Comparison of ENCODE assay signal across 19 cellular contexts in the genomic region with DNA sequence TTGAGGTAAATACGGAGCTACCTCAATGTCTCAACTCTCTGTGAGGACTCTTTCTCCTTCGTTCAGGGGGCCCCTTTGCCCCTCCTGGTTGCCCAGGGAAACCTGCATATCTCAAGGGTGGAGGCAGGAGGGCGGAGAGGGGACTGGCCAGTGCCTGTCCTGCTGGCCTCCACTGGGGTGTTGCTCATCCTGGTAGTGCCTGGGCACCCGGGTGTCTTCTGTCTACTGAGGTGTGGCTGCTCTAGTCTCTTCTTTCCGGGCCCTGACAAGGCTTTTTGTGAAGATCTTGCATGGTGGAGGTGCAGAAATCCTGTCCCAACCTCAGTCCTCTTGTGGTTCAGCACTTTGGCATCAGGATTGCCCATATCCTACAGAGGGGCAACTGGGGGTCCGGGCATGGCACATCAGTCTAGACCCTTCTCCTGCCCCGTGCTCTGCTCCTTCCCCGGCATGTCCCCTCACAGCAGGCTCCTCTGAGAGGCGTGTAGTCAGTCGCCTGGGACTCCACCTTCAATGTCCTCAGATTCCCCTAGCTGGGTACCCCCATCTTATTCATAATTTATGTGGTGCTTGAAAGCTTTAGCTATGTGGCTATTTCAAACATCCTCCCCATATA. TPM values are rescaled to one million over a fixed set of nuclear protein-coding genes. Genes with fewer than 3 reads are reported as not detected.
DNase-seq lines count a peak whose midpoint lies in the region; ATAC-seq, FAIRE-seq and TF ChIP-seq lines count a peak whose summit lies in the region.
"Had no signal": no experiment of that assay in that cellular context is flagged by ENCODE, and none has a peak within 500 bp of the region (broad histone marks: within the 10 kb centered on the region; RNA-seq: fewer than 3 reads in every experiment).

No MANE protein-coding gene starts in this region.

- CTCF ChIA-PET in CD4-positive, alpha-beta memory T cell (lab: Charles Lee; ENCODE audit: partially characterized antibody), result interaction anchor here (1.0 to 2.2 kb wide), 3 partner anchors 39 to 128 kb away, joined by 3 to 6 read pairs (median 3); partner anchors contain the start of gene UFSP2

- H3K4me3 Mint-ChIP-seq in CD4-positive, alpha-beta memory T cell, result no peak overlapping the region
- H3K4me3 Mint-ChIP-seq in IgD-negative memory B cell, result peak overlapping the region in 3 of 4 donors; percentile 5 to 49 (median 13)
- peak overlapping the region; percentile 91 for H3K4me3 Mint-ChIP-seq in neural progenitor cell

- TF ChIP-seq POLR2A in Peyer's patch (IDR thresholded peaks at IDR 0.05), result no peak

- intact Hi-C loops in CD4-positive, alpha-beta memory T cell (cut with micrococcal nuclease), result loop anchor here (2.0 to 10.0 kb wide), 5 partner anchors 642 to 1965 kb away; partner anchors contain the start of genes ACSL1, CENPU and ING2

- no peaks in the 10 kb centered on the region for H3K79me2 ChIP-seq in neural progenitor cell (ENCODE audit: low read depth)

- TF ChIP-seq CTCF in neural progenitor cell (IDR thresholded peaks at IDR 0.05) (no peak), Peyer's patch (IDR thresholded peaks at IDR 0.05) (no peak)

- no peak overlapping the region for H2AFZ ChIP-seq in neural progenitor cell (replicated peaks)

- H3K4me2 ChIP-seq in neural progenitor cell, result no peak overlapping the region

- H3K27me3 ChIP-seq in CD4-positive, alpha-beta memory T cell (ENCODE audit: insufficient read depth, low read length), result no peaks in the 10 kb centered on the region
- peaks cover 21% of the 10 kb centered on the region for H3K27me3 ChIP-seq in neural progenitor cell
- no peaks in the 10 kb centered on the region for H3K27me3 ChIP-seq in Peyer's patch
- H3K27me3 ChIP-seq: pancreas had no signal

- H3K27me3 Mint-ChIP-seq in CD4-positive, alpha-beta memory T cell, result no peaks in the 10 kb centered on the region
- peaks cover 2% of the 10 kb centered on the region for H3K27me3 Mint-ChIP-seq in IgD-negative memory B cell
- H3K27me3 Mint-ChIP-seq in neural progenitor cell (ENCODE audit: insufficient read depth, low read depth), result peaks cover 5% of the 10 kb centered on the region

- ATAC-seq in GM18511 (IDR thresholded peaks at IDR 0.05; ENCODE audit: unreplicated experiment), result no peak

- peaks cover 16% of the 10 kb centered on the region for H3K4me1 ChIP-seq in CD4-positive, alpha-beta memory T cell (ENCODE audit: insufficient read depth, low read length)
- H3K4me1 ChIP-seq in neural progenitor cell (no peaks in the 10 kb centered on the region), Peyer's patch (peaks cover 0 to 13% (median 4%) of the 10 kb centered on the region in 4 donors)
- H3K4me1 ChIP-seq: HAP-1 had no signal

- peaks cover 0 to 1% (median 0%) of the 10 kb centered on the region in 8 donors for H3K9me3 Mint-ChIP-seq in CD4-positive, alpha-beta memory T cell
- H3K9me3 Mint-ChIP-seq in IgD-negative memory B cell, result no peaks in the 10 kb centered on the region
- H3K9me3 Mint-ChIP-seq in neural progenitor cell, result no peaks in the 10 kb centered on the region
- H3K9me3 Mint-ChIP-seq: activated naive CD8-positive, alpha-beta T cell treated with anti-CD3 and anti-CD28 coated beads, Interleukin-2, amount 10 ng/mL, durations not matched to agents 7 days and 5 days; activated T-helper 2 cell treated with anti-CD3 and anti-CD28 coated beads, Interferon-gamma antibody, Interleukin-2, Interleukin-4, amounts not matched to agents 10 μg/mL and 5 μg/mL and 100 μg/mL, durations not matched to agents 14 hours and 24 hours and 36 hours; stimulated activated naive CD8-positive, alpha-beta T cell treated with anti-CD3 and anti-CD28 coated beads, Interleukin-15, amount 100 ng/mL, for 72 hours; type B pancreatic cell had no signal

- H4K20me1 ChIP-seq in neural progenitor cell (ENCODE audit: low read depth), result no peaks in the 10 kb centered on the region

- H3K36me3 ChIP-seq in CD4-positive, alpha-beta memory T cell (ENCODE audit: insufficient read depth, low read length), result no peaks in the 10 kb centered on the region
- H3K36me3 ChIP-seq in neural progenitor cell (no peaks in the 10 kb centered on the region), Peyer's patch (no peaks in the 10 kb centered on the region)
- H3K36me3 ChIP-seq: HAP-1, pancreas had no signal

- no peak overlapping the region for H3K4me3 ChIP-seq in CD4-positive, alpha-beta memory T cell (ENCODE audit: low read length in 2 of 2)
- H3K4me3 ChIP-seq in neural progenitor cell, result no peak overlapping the region
- H3K4me3 ChIP-seq in Peyer's patch, result no peak overlapping the region

- H3K4me1 Mint-ChIP-seq in CD4-positive, alpha-beta memory T cell, result peaks cover 6 to 17% (median 10%) of the 10 kb centered on the region in 4 donors
- H3K4me1 Mint-ChIP-seq in IgD-negative memory B cell, result peaks cover 8 to 14% (median 9%) of the 10 kb centered on the region in 3 donors
- H3K4me1 Mint-ChIP-seq in neural progenitor cell, result peaks cover 15% of the 10 kb centered on the region

- no peaks in the 10 kb centered on the region for H3F3A ChIP-seq in neural progenitor cell (ENCODE audit: low read depth)

- H3K27ac Mint-ChIP-seq in CD4-positive, alpha-beta memory T cell, result peak overlapping the region in 5 of 7 donors; percentile 8 to 69 (median 48)
- H3K27ac Mint-ChIP-seq in IgD-negative memory B cell (peak overlapping the region in 1 of 3 donors; percentile 26), neural progenitor cell (no peak overlapping the region)
- H3K27ac Mint-ChIP-seq: activated naive CD8-positive, alpha-beta T cell treated with anti-CD3 and anti-CD28 coated beads, Interleukin-2, amount 10 ng/mL, durations not matched to agents 7 days and 5 days; activated T-helper 2 cell treated with anti-CD3 and anti-CD28 coated beads, Interferon-gamma antibody, Interleukin-2, Interleukin-4, amounts not matched to agents 10 μg/mL and 5 μg/mL and 100 μg/mL, durations not matched to agents 14 hours and 24 hours and 36 hours; stimulated activated naive CD8-positive, alpha-beta T cell treated with anti-CD3 and anti-CD28 coated beads, Interleukin-15, amount 100 ng/mL, for 72 hours had no signal

- peak in 2 of 5 donors; percentile 1 for DNase-seq in CD4-positive, alpha-beta memory T cell
- DNase-seq in cerebellar cortex (ENCODE audit: low spot score) (peak; percentile 33), neural progenitor cell (ENCODE audit: low spot score) (no peak), frontal cortex (ENCODE audit: low spot score in 2 of 2) (no peak), nucleus accumbens (lab: John Stamatoyannopoulos, UW) (no peak), Peyer's patch (no peak)
- DNase-seq: activated CD4-positive, CD25-positive, alpha-beta regulatory T cell treated with anti-CD3 and anti-CD28 coated beads, Interleukin-2, amount 50 U/mL, for 72 hours; activated naive CD8-positive, alpha-beta T cell treated with anti-CD3 and anti-CD28 coated beads, Interleukin-2, amount 10 ng/mL, durations not matched to agents 7 days and 5 days; NCI-H1436 treated with DMSO at 0.1 percent for 48 hours; RPMI8226; stimulated activated naive CD8-positive, alpha-beta T cell treated with anti-CD3 and anti-CD28 coated beads, Interleukin-15, amount 100 ng/mL, for 72 hours; T1000 had no signal

- no peak overlapping the region for H3K27ac ChIP-seq in CD4-positive, alpha-beta memory T cell (ENCODE audit: low read depth, low read length)
- H3K27ac ChIP-seq in neural progenitor cell, result no peak overlapping the region
- no peak overlapping the region for H3K27ac ChIP-seq in Peyer's patch

- no peaks in the 10 kb centered on the region for H3K9me3 ChIP-seq in CD4-positive, alpha-beta memory T cell (ENCODE audit: control insufficient read depth in 1 of 2, low read length in 2 of 2)
- H3K9me3 ChIP-seq in neural progenitor cell (ENCODE audit: low read depth), result no peaks in the 10 kb centered on the region
- no peaks in the 10 kb centered on the region for H3K9me3 ChIP-seq in Peyer's patch
- H3K9me3 ChIP-seq: HAP-1, pancreas, SK-N-SH had no signal

- H3K36me3 Mint-ChIP-seq in CD4-positive, alpha-beta memory T cell, result no peaks in the 10 kb centered on the region
- H3K36me3 Mint-ChIP-seq in IgD-negative memory B cell, result no peaks in the 10 kb centered on the region
- H3K36me3 Mint-ChIP-seq in neural progenitor cell, result no peaks in the 10 kb centered on the region
- H3K36me3 Mint-ChIP-seq: activated naive CD8-positive, alpha-beta T cell treated with anti-CD3 and anti-CD28 coated beads, Interleukin-2, amount 10 ng/mL, durations not matched to agents 7 days and 5 days; type B pancreatic cell had no signal

- no peak for FAIRE-seq in frontal cortex (lab: Jason Lieb, UNC)

- H3K9ac ChIP-seq in neural progenitor cell, result no peak overlapping the region

- POLR2A ChIA-PET in CD4-positive, alpha-beta memory T cell (lab: Charles Lee; ENCODE audit: partially characterized antibody), result interaction anchor here (1.1 to 1.9 kb wide), 3 partner anchors 43 to 327 kb away, joined by 3 to 5 read pairs (median 4); partner anchors contain the start of genes SLC25A4 and UFSP2

RNA-seq across cellular contexts. Expression of gene CCDC110, which starts 1.9 kb away (rescaled TPM):
- total RNA-seq in CD4-positive, alpha-beta memory T cell, result under 1 TPM; 0.19 to 0.90 TPM
- under 1 TPM in 1 of 2 donors, not detected in 1; 0.24 TPM for polyA plus RNA-seq in CD4-positive, alpha-beta memory T cell
- not detected for polyA plus RNA-seq in IgD-negative memory B cell
- 0.93 and 2.0 TPM in 2 replicates for total RNA-seq in neural progenitor cell (ENCODE audit: low replicate concordance)
- 0.41 TPM for total RNA-seq in frontal cortex
- total RNA-seq in Peyer's patch, result under 1 TPM in 2 of 4 donors, not detected in 2; 0.80 to 0.88 TPM
- total RNA-seq: activated T-helper 2 cell treated with anti-CD3 and anti-CD28 coated beads, Interferon-gamma antibody, Interleukin-2, Interleukin-4, amounts not matched to agents 10 μg/mL and 5 μg/mL and 100 μg/mL, durations not matched to agents 14 hours and 24 hours and 36 hours had no signal

RNA-seq across cellular contexts. Expression of gene UFSP2, which starts 43.9 kb away (rescaled TPM):
- 10 to 100 TPM; 30.1 to 30.3 TPM for total RNA-seq in CD4-positive, alpha-beta memory T cell
- 10 to 100 TPM; 43.8 to 53.8 TPM for polyA plus RNA-seq in CD4-positive, alpha-beta memory T cell
- 29.2 TPM for polyA plus RNA-seq in IgD-negative memory B cell
- total RNA-seq in neural progenitor cell (ENCODE audit: low replicate concordance), result 43.0 and 56.9 TPM in 2 replicates
- 42.8 TPM for total RNA-seq in frontal cortex
- total RNA-seq in Peyer's patch, result 10 to 100 TPM in 3 of 4 donors, 1 to 10 TPM in 1; 6.7 to 22.0 (median 17.8) TPM

Comparison
In these comparisons a context has a peak if more than half of its experiments do, and no peak if none do; other contexts are left out.
1. H3K4me3 Mint-ChIP-seq: peak in IgD-negative memory B cell (3 of 4) and neural progenitor cell (single experiment); none in CD4-positive, alpha-beta memory T cell (0 of 8).